ENCODE assay signal across 8 cellular contexts in the genomic region with DNA sequence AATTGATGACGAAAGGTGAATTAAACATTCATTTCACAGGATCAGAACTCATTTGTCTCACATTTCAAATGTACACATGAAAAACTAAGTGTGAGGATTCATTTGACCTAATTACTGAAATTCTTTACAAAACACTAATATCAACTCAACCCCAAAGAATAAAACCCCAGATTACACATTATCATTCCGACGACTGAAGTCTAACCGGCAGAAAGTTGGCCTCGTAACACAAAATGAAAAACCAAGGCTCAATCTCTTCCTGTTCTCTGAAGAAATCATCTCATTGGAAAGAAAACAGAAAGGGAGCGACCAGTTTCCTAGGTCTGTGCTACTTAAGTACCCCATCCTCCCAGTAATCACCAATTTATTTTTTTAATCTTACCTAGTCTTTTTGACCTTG. TPM values are rescaled to one million over a fixed set of nuclear protein-coding genes. Genes with fewer than 3 reads are reported as not detected.
DNase-seq lines count a peak whose midpoint lies in the region; ATAC-seq and TF ChIP-seq lines count a peak whose summit lies in the region.

No MANE protein-coding gene starts in this region.

- H3K79me2 ChIP-seq in OCI-LY3 (ENCODE audit: low read length) (peaks cover 68% of the 10 kb centered on the region), osteoblast (ENCODE audit: insufficient read depth, low read length) (peaks cover 66% of the 10 kb centered on the region)

- intact Hi-C loops in upper lobe of right lung (cut with DNase I), result no loop called here

- no peak overlapping the region for H2AFZ ChIP-seq in OCI-LY3 (ENCODE audit: low read depth, low read length)
- H2AFZ ChIP-seq in osteoblast (ENCODE audit: low read length), result peak overlapping the region; percentile 70

- H3K9me3 Mint-ChIP-seq in endodermal cell, result no peaks in the 10 kb centered on the region

- peaks cover 18% of the 10 kb centered on the region for H3K36me3 Mint-ChIP-seq in endodermal cell (ENCODE audit: low read depth)

- H4K20me1 ChIP-seq in OCI-LY3 (ENCODE audit: insufficient read depth, low read length) (peaks cover 30% of the 10 kb centered on the region), osteoblast (ENCODE audit: insufficient read depth, low read length) (peaks cover 17% of the 10 kb centered on the region)

- H3K27me3 Mint-ChIP-seq in endodermal cell (ENCODE audit: insufficient read depth), result no peaks in the 10 kb centered on the region

- TF ChIP-seq CTCF in OCI-LY3 (IDR thresholded peaks at IDR 0.05; ENCODE audit: low read depth, low read length) (no peak), endodermal cell (conservative IDR thresholded peaks at IDR 0.05) (no peak), osteoblast (IDR thresholded peaks at IDR 0.05; ENCODE audit: extremely low read depth, low read depth, low read length) (no peak), upper lobe of right lung (IDR thresholded peaks at IDR 0.05) (no peak)

- ATAC-seq in upper lobe of right lung, result no peak

- peak overlapping the region; percentile 66 for H3K27ac ChIP-seq in OCI-LY3 (ENCODE audit: low read length)
- H3K27ac ChIP-seq in endodermal cell (ENCODE audit: low read depth, low read length), result peak overlapping the region; percentile 14
- H3K27ac ChIP-seq in osteoblast (ENCODE audit: low read depth, low read length), result peak overlapping the region; percentile 56
- no peak overlapping the region for H3K27ac ChIP-seq in upper lobe of right lung

- DNase-seq in DMS 273 (lab: John Stamatoyannopoulos, UW; ENCODE audit: unreplicated experiment) (peak; percentile 57), DMS 273 treated with DMSO at 0.1 percent for 48 hours (lab: John Stamatoyannopoulos, UW) (no peak), endodermal cell (no peak), osteoblast (ENCODE audit: insufficient read length, low spot score, missing footprints) (no peak), NCI-H1105 (lab: John Stamatoyannopoulos, UW) (no peak), upper lobe of right lung (no peak)
- DNase-seq in stimulated activated CD4-positive, alpha-beta T cell treated with anti-CD3 and anti-CD28 coated beads, Interleukin-2, amount 100 ng/mL, for 48 hours, result no peak

- peak overlapping the region; percentile 92 for H3K4me2 ChIP-seq in OCI-LY3 (ENCODE audit: low read length)
- peak overlapping the region; percentile 100 for H3K4me2 ChIP-seq in osteoblast (ENCODE audit: insufficient read depth, low read length)

- H3K4me3 ChIP-seq in OCI-LY3 (ENCODE audit: low read length), result peak overlapping the region; percentile 82
- H3K4me3 ChIP-seq in endodermal cell (ENCODE audit: low read length), result peak overlapping the region; percentile 94
- H3K4me3 ChIP-seq in osteoblast (ENCODE audit: insufficient read depth, low read length), result peak overlapping the region; percentile 96
- H3K4me3 ChIP-seq in upper lobe of right lung, result no peak overlapping the region

- H3K4me1 Mint-ChIP-seq in endodermal cell, result peaks cover 21% of the 10 kb centered on the region

- H3K9me3 ChIP-seq in OCI-LY3 (ENCODE audit: insufficient read depth, low read length) (no peaks in the 10 kb centered on the region), endodermal cell (ENCODE audit: control insufficient read depth, low read length) (no peaks in the 10 kb centered on the region), osteoblast (ENCODE audit: low read depth, low read length) (no peaks in the 10 kb centered on the region), upper lobe of right lung (no peaks in the 10 kb centered on the region)

- peaks cover 18% of the 10 kb centered on the region for H3K36me3 ChIP-seq in OCI-LY3 (replicated peaks; ENCODE audit: low read depth, low read length)
- H3K36me3 ChIP-seq in endodermal cell (ENCODE audit: control insufficient read depth, insufficient read depth, low read length), result peaks cover 27% of the 10 kb centered on the region
- peaks cover 16% of the 10 kb centered on the region for H3K36me3 ChIP-seq in osteoblast (ENCODE audit: insufficient read depth, low read length)
- peaks cover 11% of the 10 kb centered on the region for H3K36me3 ChIP-seq in upper lobe of right lung

- peaks cover 34% of the 10 kb centered on the region for H3K4me1 ChIP-seq in OCI-LY3 (ENCODE audit: low read length)
- H3K4me1 ChIP-seq in endodermal cell (ENCODE audit: control insufficient read depth, insufficient read depth, low read length), result peaks cover 3% of the 10 kb centered on the region
- peaks cover 15% of the 10 kb centered on the region for H3K4me1 ChIP-seq in osteoblast (ENCODE audit: insufficient read depth, low read length)
- H3K4me1 ChIP-seq in upper lobe of right lung, result peaks cover 7% of the 10 kb centered on the region

- H3K27me3 ChIP-seq in OCI-LY3 (ENCODE audit: low read depth, low read length) (no peaks in the 10 kb centered on the region), endodermal cell (ENCODE audit: control insufficient read depth, insufficient read depth, low read length, poor library complexity, severe bottlenecking) (no peaks in the 10 kb centered on the region), osteoblast (ENCODE audit: insufficient read depth, low read length) (no peaks in the 10 kb centered on the region), upper lobe of right lung (no peaks in the 10 kb centered on the region)

- H3K9ac ChIP-seq in OCI-LY3 (ENCODE audit: low read length) (peak overlapping the region; percentile 79), endodermal cell (ENCODE audit: extremely low read depth, low read length, poor library complexity, severe bottlenecking) (peak overlapping the region; percentile 91)

- peak overlapping the region; percentile 96 for H3K4me3 Mint-ChIP-seq in endodermal cell

- WGBS in endodermal cell (ENCODE audit: insufficient coverage in 1 of 2, insufficient read length in 1 of 2), 2 experiments, result 15 to 21% methylated on average over 5 of the region's 6 CpGs

- H3K27ac Mint-ChIP-seq in endodermal cell, result peak overlapping the region; percentile 92

RNA-seq across cellular contexts. Expression of a gene that starts 1.8 kb away (rescaled TPM):
- total RNA-seq in endodermal cell (100 to 1,000 TPM; 148 to 156 TPM), osteoblast (55.7 and 60.8 TPM in 2 replicates), upper lobe of right lung (47.8 TPM)
- 352 TPM for polyA plus RNA-seq in endodermal cell (2013, experiment 1 of 2)
- 339 TPM for polyA plus RNA-seq in endodermal cell (2013, experiment 2 of 2)

RNA-seq across cellular contexts. Expression of a gene that starts 21.0 kb away (rescaled TPM):
- total RNA-seq in endodermal cell (10 to 100 TPM; 69.1 to 80.3 TPM), osteoblast (48.1 and 53.9 TPM in 2 replicates), upper lobe of right lung (35.8 TPM)
- 71.1 TPM for polyA plus RNA-seq in endodermal cell (2013, experiment 1 of 2)
- 57.0 TPM for polyA plus RNA-seq in endodermal cell (2013, experiment 2 of 2)

RNA-seq across cellular contexts. Expression of a gene that starts 30.2 kb away (rescaled TPM):
- total RNA-seq in endodermal cell (100 to 1,000 TPM; 586 to 714 TPM), osteoblast (92.6 and 96.4 TPM in 2 replicates), upper lobe of right lung (316 TPM)
- polyA plus RNA-seq in endodermal cell (2013, experiment 1 of 2), result 640 TPM
- polyA plus RNA-seq in endodermal cell (2013, experiment 2 of 2), result 584 TPM

RNA-seq across cellular contexts. Expression of a gene that starts 42.8 kb away (rescaled TPM):
- 10 to 100 TPM; 20.0 to 26.6 TPM for total RNA-seq in endodermal cell
- polyA plus RNA-seq in endodermal cell (2013, experiment 1 of 2), result 14.0 TPM
- polyA plus RNA-seq in endodermal cell (2013, experiment 2 of 2), result 12.3 TPM
- total RNA-seq in osteoblast, result 3.2 and 3.3 TPM in 2 replicates
- total RNA-seq in upper lobe of right lung, result 18.0 TPM

RNA-seq across cellular contexts. Expression of a gene that starts 53.0 kb away (rescaled TPM):
- total RNA-seq in endodermal cell, result 100 to 1,000 TPM; 105 to 117 TPM
- 61.6 TPM for polyA plus RNA-seq in endodermal cell (2013, experiment 1 of 2)
- polyA plus RNA-seq in endodermal cell (2013, experiment 2 of 2), result 57.0 TPM
- total RNA-seq in osteoblast, result 26.4 and 26.5 TPM in 2 replicates
- 63.7 TPM for total RNA-seq in upper lobe of right lung
